ENCODE assay signal across 1 cellular context in the genomic region with DNA sequence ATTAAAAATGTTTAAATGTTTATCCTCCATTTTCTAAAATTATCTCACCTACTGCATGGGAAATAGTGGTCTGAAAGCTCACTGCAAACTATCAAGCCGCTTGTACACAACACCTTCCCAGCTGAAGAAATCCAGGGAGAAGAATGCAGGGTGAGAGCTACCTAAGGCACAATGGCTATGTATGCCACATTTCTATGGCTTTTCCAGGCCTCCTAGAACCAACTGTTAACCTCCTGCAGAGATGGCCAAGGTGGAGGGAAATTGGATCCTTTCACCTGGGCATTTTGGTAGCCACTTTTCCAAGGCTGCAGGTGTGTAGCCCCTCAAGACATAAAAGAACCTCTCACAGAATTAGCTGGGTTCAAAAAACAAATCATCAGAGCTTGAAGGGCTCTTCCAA.
TF ChIP-seq lines count a peak whose summit lies in the region.

No MANE protein-coding gene starts in this region.

TF ChIP-seq in GM23338, 12 proteins besides CTCF, POLR2A, EP300 and RAD21:
- TF ChIP-seq, protein P1, sequence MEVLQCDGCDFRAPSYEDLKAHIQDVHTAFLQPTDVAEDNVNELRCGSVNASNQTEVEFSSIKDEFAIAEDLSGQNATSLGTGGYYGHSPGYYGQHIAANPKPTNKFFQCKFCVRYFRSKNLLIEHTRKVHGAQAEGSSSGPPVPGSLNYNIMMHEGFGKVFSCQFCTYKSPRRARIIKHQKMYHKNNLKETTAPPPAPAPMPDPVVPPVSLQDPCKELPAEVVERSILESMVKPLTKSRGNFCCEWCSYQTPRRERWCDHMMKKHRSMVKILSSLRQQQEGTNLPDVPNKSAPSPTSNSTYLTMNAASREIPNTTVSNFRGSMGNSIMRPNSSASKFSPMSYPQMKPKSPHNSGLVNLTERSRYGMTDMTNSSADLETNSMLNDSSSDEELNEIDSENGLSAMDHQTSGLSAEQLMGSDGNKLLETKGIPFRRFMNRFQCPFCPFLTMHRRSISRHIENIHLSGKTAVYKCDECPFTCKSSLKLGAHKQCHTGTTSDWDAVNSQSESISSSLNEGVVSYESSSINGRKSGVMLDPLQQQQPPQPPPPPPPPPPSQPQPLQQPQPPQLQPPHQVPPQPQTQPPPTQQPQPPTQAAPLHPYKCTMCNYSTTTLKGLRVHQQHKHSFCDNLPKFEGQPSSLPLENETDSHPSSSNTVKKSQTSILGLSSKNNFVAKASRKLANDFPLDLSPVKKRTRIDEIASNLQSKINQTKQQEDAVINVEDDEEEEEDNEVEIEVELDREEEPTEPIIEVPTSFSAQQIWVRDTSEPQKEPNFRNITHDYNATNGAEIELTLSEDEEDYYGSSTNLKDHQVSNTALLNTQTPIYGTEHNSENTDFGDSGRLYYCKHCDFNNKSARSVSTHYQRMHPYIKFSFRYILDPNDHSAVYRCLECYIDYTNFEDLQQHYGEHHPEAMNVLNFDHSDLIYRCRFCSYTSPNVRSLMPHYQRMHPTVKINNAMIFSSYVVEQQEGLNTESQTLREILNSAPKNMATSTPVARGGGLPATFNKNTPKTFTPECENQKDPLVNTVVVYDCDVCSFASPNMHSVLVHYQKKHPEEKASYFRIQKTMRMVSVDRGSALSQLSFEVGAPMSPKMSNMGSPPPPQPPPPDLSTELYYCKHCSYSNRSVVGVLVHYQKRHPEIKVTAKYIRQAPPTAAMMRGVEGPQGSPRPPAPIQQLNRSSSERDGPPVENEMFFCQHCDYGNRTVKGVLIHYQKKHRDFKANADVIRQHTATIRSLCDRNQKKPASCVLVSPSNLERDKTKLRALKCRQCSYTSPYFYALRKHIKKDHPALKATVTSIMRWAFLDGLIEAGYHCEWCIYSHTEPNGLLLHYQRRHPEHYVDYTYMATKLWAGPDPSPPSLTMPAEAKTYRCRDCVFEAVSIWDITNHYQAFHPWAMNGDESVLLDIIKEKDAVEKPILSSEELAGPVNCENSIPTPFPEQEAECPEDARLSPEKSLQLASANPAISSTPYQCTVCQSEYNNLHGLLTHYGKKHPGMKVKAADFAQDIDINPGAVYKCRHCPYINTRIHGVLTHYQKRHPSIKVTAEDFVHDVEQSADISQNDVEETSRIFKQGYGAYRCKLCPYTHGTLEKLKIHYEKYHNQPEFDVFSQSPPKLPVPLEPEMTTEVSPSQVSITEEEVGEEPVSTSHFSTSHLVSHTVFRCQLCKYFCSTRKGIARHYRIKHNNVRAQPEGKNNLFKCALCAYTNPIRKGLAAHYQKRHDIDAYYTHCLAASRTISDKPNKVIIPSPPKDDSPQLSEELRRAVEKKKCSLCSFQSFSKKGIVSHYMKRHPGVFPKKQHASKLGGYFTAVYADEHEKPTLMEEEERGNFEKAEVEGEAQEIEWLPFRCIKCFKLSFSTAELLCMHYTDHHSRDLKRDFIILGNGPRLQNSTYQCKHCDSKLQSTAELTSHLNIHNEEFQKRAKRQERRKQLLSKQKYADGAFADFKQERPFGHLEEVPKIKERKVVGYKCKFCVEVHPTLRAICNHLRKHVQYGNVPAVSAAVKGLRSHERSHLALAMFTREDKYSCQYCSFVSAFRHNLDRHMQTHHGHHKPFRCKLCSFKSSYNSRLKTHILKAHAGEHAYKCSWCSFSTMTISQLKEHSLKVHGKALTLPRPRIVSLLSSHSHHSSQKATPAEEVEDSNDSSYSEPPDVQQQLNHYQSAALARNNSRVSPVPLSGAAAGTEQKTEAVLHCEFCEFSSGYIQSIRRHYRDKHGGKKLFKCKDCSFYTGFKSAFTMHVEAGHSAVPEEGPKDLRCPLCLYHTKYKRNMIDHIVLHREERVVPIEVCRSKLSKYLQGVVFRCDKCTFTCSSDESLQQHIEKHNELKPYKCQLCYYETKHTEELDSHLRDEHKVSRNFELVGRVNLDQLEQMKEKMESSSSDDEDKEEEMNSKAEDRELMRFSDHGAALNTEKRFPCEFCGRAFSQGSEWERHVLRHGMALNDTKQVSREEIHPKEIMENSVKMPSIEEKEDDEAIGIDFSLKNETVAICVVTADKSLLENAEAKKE (CRISPR knock-in tag; IDR thresholded peaks at IDR 0.05), result peak; percentile 86
- TF ChIP-seq NANOG (IDR thresholded peaks at IDR 0.05; ENCODE audit: borderline replicate concordance) (no peak), ZNF114 (CRISPR knock-in tag; IDR thresholded peaks at IDR 0.05) (no peak), ZNF331 (CRISPR knock-in tag; IDR thresholded peaks at IDR 0.05; ENCODE audit: low read depth) (no peak), JUNB (IDR thresholded peaks at IDR 0.05; ENCODE audit: unreplicated experiment) (no peak), CREB1 (CRISPR knock-in tag; IDR thresholded peaks at IDR 0.05; ENCODE audit: low read depth) (no peak)
TF ChIP-seq in GM23338: peak in this region for 1.
